ENCODE assay signal across 13 cellular contexts in the genomic region with DNA sequence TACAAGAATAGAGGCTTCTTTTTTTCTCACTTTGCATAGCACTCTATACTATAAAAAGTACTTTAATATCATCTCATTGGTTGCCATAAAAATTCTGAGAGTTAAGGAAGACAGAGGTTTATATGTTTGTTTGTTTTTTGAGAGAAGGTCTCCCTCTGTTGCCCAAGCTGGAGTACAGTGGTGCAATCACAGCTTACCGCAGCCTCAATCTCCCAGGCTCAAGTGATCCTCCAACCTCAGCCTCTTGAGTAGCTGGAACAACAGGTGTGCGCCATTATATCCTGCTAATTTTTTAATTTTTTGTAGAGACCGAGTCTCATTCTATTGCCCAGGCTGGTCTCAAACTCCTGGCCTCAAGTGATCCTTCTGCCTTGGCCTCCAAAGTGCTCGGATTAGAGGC.
"Had no signal": no experiment of that assay in that cellular context is flagged by ENCODE, and none has a peak within 500 bp of the region (broad histone marks: within the 10 kb centered on the region; RNA-seq: fewer than 3 reads in every experiment).

No MANE protein-coding gene starts in this region.

- H3K27me3 Mint-ChIP-seq: activated naive CD8-positive, alpha-beta T cell; brain; naive thymus-derived CD4-positive, alpha-beta T cell; type B pancreatic cell had no signal

- H3K27ac Mint-ChIP-seq: activated CD8-positive, alpha-beta memory T cell treated with anti-CD3 and anti-CD28 coated beads, Interleukin-2, amount 10 ng/mL, durations not matched to agents 7 days and 5 days; brain; type B pancreatic cell had no signal

- ATAC-seq: activated CD8-positive, alpha-beta memory T cell treated with anti-CD3 and anti-CD28 coated beads, Interleukin-2, amount 10 ng/mL, durations not matched to agents 7 days and 5 days; naive thymus-derived CD4-positive, alpha-beta T cell; stimulated activated naive CD8-positive, alpha-beta T cell treated with anti-CD3 and anti-CD28 coated beads, Interleukin-15, Interleukin-2, amounts not matched to agents 100 U/mL and 50 U/mL, for 24 hours had no signal

- DNase-seq: activated CD8-positive, alpha-beta memory T cell treated with anti-CD3 and anti-CD28 coated beads, Interleukin-2, amount 10 ng/mL, durations not matched to agents 7 days and 5 days; activated effector memory CD4-positive, alpha-beta T cell treated with anti-CD3 and anti-CD28 coated beads, Interleukin-2, amount 50 U/mL, for 16 hours; activated T-cell treated with anti-CD3 and anti-CD28 coated beads, Interleukin-2, amount 50 U/mL, for 4 hours; central memory CD4-positive, alpha-beta T cell; hippocampal formation; left ventricle myocardium inferior; naive thymus-derived CD4-positive, alpha-beta T cell; retina; stimulated activated CD4-positive, alpha-beta T cell treated with anti-CD3 and anti-CD28 coated beads, Interleukin-4, amount 100 ng/mL, for 1 hour; stimulated activated naive CD8-positive, alpha-beta T cell treated with anti-CD3 and anti-CD28 coated beads, Interleukin-15, Interleukin-2, amounts not matched to agents 100 U/mL and 50 U/mL, for 24 hours had no signal

- H3K4me1 Mint-ChIP-seq: brain had no signal

- H3K4me3 Mint-ChIP-seq: activated CD8-positive, alpha-beta memory T cell treated with anti-CD3 and anti-CD28 coated beads, Interleukin-2, amount 10 ng/mL, durations not matched to agents 7 days and 5 days; activated naive CD8-positive, alpha-beta T cell; activated T-cell treated with anti-CD3 and anti-CD28 coated beads, Interleukin-2, amount 50 U/mL, for 4 hours; brain; naive thymus-derived CD4-positive, alpha-beta T cell; type B pancreatic cell had no signal

- H3K9me3 Mint-ChIP-seq: brain had no signal
